Comparison of ENCODE assay signal across 20 cellular contexts in genomic region chr2:119650971-119651370, GRCh38. TPM values are rescaled to one million over a fixed set of nuclear protein-coding genes. Genes with fewer than 3 reads are reported as not detected.
"Had no signal": no experiment of that assay in that cellular context is flagged by ENCODE, and none has a peak within 500 bp of the region (broad histone marks: within the 10 kb centered on the region; RNA-seq: fewer than 3 reads in every experiment).

No MANE protein-coding gene starts in this region.

- H3K36me3 Mint-ChIP-seq: activated naive CD8-positive, alpha-beta T cell treated with anti-CD3 and anti-CD28 coated beads, Interleukin-2, amount 10 ng/mL, durations not matched to agents 7 days and 5 days had no signal

- H3K4me3 Mint-ChIP-seq: activated CD8-positive, alpha-beta T cell treated with anti-CD3 and anti-CD28 coated beads for 36 hours; activated naive CD8-positive, alpha-beta T cell treated with anti-CD3 and anti-CD28 coated beads, Interleukin-2, amount 10 ng/mL, durations not matched to agents 7 days and 5 days; T-helper 1 cell treated with Interleukin-12 subunit alpha and Interleukin-12 subunit beta and Interleukin-4 antibody, amounts not matched to agents 30 μg/mL and 1 μg/mL, for 36 hours had no signal

- H3K9me3 ChIP-seq: adrenal gland, ascending aorta, body of pancreas had no signal

- H3K4me1 Mint-ChIP-seq: activated naive CD8-positive, alpha-beta T cell treated with anti-CD3 and anti-CD28 coated beads, Interleukin-2, amount 10 ng/mL, durations not matched to agents 7 days and 5 days had no signal

- ATAC-seq: activated CD4-positive, CD25-positive, alpha-beta regulatory T cell treated with anti-CD3 and anti-CD28 coated beads, Interleukin-2, amount 50 U/mL, for 24 hours; activated CD8-positive, alpha-beta T cell treated with anti-CD3 and anti-CD28 coated beads for 36 hours; body of pancreas; PC-3 had no signal

- H3K36me3 ChIP-seq: adrenal gland, ascending aorta had no signal

- DNase-seq: activated CD4-positive, alpha-beta T cell treated with anti-CD3 and anti-CD28 coated beads for 4 hours; activated CD8-positive, alpha-beta memory T cell treated with anti-CD3 and anti-CD28 coated beads, Interleukin-2, amount 50 U/mL, for 48 hours; activated CD8-positive, alpha-beta T cell treated with anti-CD3 and anti-CD28 coated beads for 36 hours; activated naive CD4-positive, alpha-beta T cell treated with anti-CD3 and anti-CD28 coated beads, Interleukin-2, amount 50 U/mL, for 16 hours; activated naive CD8-positive, alpha-beta T cell treated with anti-CD3 and anti-CD28 coated beads, Interleukin-2, amount 10 ng/mL, durations not matched to agents 7 days and 5 days; activated T-cell treated with anti-CD3 and anti-CD28 coated beads, Interleukin-2, amount 50 U/mL, for 1 hour; adrenal gland; body of pancreas; KG1; NCI-H1048; NCI-H146; NCI-H187 treated with DMSO at 0.1 percent for 48 hours; NCI-H2081 treated with DMSO at 0.1 percent for 48 hours; NCI-H446; NCI-H524; SHP77 treated with DMSO at 0.1 percent for 48 hours had no signal

- H3K27ac ChIP-seq: adrenal gland, ascending aorta, body of pancreas had no signal

- H3K27me3 ChIP-seq: adrenal gland, ascending aorta, body of pancreas had no signal

- H3K9me3 Mint-ChIP-seq: activated CD8-positive, alpha-beta T cell treated with anti-CD3 and anti-CD28 coated beads for 36 hours; activated naive CD8-positive, alpha-beta T cell treated with anti-CD3 and anti-CD28 coated beads, Interleukin-2, amount 10 ng/mL, durations not matched to agents 7 days and 5 days; T-helper 1 cell treated with Interleukin-12 subunit alpha and Interleukin-12 subunit beta and Interleukin-4 antibody, amounts not matched to agents 30 μg/mL and 1 μg/mL, for 36 hours had no signal

- H3K27ac Mint-ChIP-seq: activated CD8-positive, alpha-beta T cell treated with anti-CD3 and anti-CD28 coated beads for 36 hours; activated naive CD8-positive, alpha-beta T cell treated with anti-CD3 and anti-CD28 coated beads, Interleukin-2, amount 10 ng/mL, durations not matched to agents 7 days and 5 days; T-helper 1 cell treated with Interleukin-12 subunit alpha and Interleukin-12 subunit beta and Interleukin-4 antibody, amounts not matched to agents 30 μg/mL and 1 μg/mL, for 36 hours had no signal

- H3K4me1 ChIP-seq: adrenal gland, body of pancreas had no signal

- H3K4me3 ChIP-seq: adrenal gland, ascending aorta, body of pancreas had no signal

RNA-seq across cellular contexts. Expression of gene TMEM177, which starts 28.0 kb away (rescaled TPM):
- total RNA-seq: ascending aorta had no signal
